In genomic region chr19:48873476-48874308, GRCh38 we compare ENCODE assay signal across 6 cellular contexts. TPM values are rescaled to one million over a fixed set of nuclear protein-coding genes. Genes with fewer than 3 reads are reported as not detected.
DNase-seq lines count a peak whose midpoint lies in the region; ATAC-seq and TF ChIP-seq lines count a peak whose summit lies in the region.

No MANE protein-coding gene starts in this region.

- TF ChIP-seq POLR2A in Peyer's patch (IDR thresholded peaks at IDR 0.05) = no peak
- TF ChIP-seq POLR2A in gastroesophageal sphincter (IDR thresholded peaks at IDR 0.05) = no peak

- DNase-seq in Peyer's patch = no peak

- TF ChIP-seq CTCF in 22Rv1 (IDR thresholded peaks at IDR 0.05) (no peak), Peyer's patch (IDR thresholded peaks at IDR 0.05) (no peak), gastroesophageal sphincter (IDR thresholded peaks at IDR 0.05) (no peak)

- no peaks in the 10 kb centered on the region for H3K9me3 ChIP-seq in Peyer's patch
- no peaks in the 10 kb centered on the region for H3K9me3 ChIP-seq in gastroesophageal sphincter

- peak overlapping the region; percentile 75 to 95 (median 83) for H3K4me3 ChIP-seq in Peyer's patch
- peak overlapping the region; percentile 86 to 99 for H3K4me3 ChIP-seq in gastroesophageal sphincter

- TF ChIP-seq EP300 in gastroesophageal sphincter (IDR thresholded peaks at IDR 0.05) = no peak

- H3K27me3 ChIP-seq in Peyer's patch (no peaks in the 10 kb centered on the region), gastroesophageal sphincter (no peaks in the 10 kb centered on the region)

- H3K27ac ChIP-seq in 22Rv1 (peak overlapping the region; percentile 95), Peyer's patch (peak overlapping the region; percentile 98 to 100 (median 100)), gastroesophageal sphincter (peak overlapping the region; percentile 95 to 100 (median 98)), temporal lobe (ENCODE audit: low read depth, low read length) (peak overlapping the region; percentile 99)

- peaks cover 0 to 55% (median 0%) of the 10 kb centered on the region in 3 donors for H3K36me3 ChIP-seq in Peyer's patch
- H3K36me3 ChIP-seq in gastroesophageal sphincter = peaks cover 0 to 56% of the 10 kb centered on the region in 2 donors

- H3K4me1 ChIP-seq in Peyer's patch = peaks cover 4 to 35% (median 22%) of the 10 kb centered on the region in 4 donors
- peaks cover 0 to 72% (median 20%) of the 10 kb centered on the region in 3 donors for H3K4me1 ChIP-seq in gastroesophageal sphincter

- WGBS in gastroesophageal sphincter (ENCODE audit: low coverage in 1 of 2), 2 donors = 12 to 17% methylated on average over 7 of the region's 14 CpGs

- no peak for ATAC-seq in gastroesophageal sphincter
- ATAC-seq in HG03571 (IDR thresholded peaks at IDR 0.05; ENCODE audit: unreplicated experiment) = no peak
- ATAC-seq in GM18498 (IDR thresholded peaks at IDR 0.05; ENCODE audit: unreplicated experiment) = no peak

RNA-seq across cellular contexts. Expression of gene PPP1R15A, which starts 1.5 kb away (rescaled TPM):
- total RNA-seq in Peyer's patch (100 to 1,000 TPM in 2 of 4 donors, 10 to 100 TPM in 2; 39.2 to 198 (median 80.3) TPM), gastroesophageal sphincter (10 to 100 TPM; 53.9 to 70.0 (median 60.9) TPM), temporal lobe (23.1 TPM)

RNA-seq across cellular contexts. Expression of gene PLEKHA4, which starts 5.3 kb away (rescaled TPM):
- total RNA-seq in Peyer's patch (10 to 100 TPM in 1 of 4 donors, 1 to 10 TPM in 3; 2.8 to 38.8 (median 5.9) TPM), gastroesophageal sphincter (10 to 100 TPM; 11.4 to 29.2 (median 18.1) TPM), temporal lobe (2.0 TPM)

RNA-seq across cellular contexts. Expression of gene TULP2, which starts 24.9 kb away (rescaled TPM):
- total RNA-seq in Peyer's patch (not detected), gastroesophageal sphincter (1 to 10 TPM in 1 of 4 donors, not detected in 3; 2.0 TPM), temporal lobe (not detected)

RNA-seq across cellular contexts. Expression of gene NUCB1, which starts 26.4 kb away (rescaled TPM):
- total RNA-seq in Peyer's patch (100 to 1,000 TPM; 154 to 506 (median 444) TPM), gastroesophageal sphincter (100 to 1,000 TPM; 188 to 326 (median 279) TPM), temporal lobe (45.5 TPM)

RNA-seq across cellular contexts. Expression of gene HSD17B14, which starts 37.4 kb away (rescaled TPM):
- total RNA-seq in Peyer's patch (1 to 10 TPM in 3 of 4 donors, not detected in 1; 2.0 to 8.8 (median 2.8) TPM), gastroesophageal sphincter (10 to 100 TPM in 2 of 4 donors, 1 to 10 TPM in 2; 5.3 to 12.5 (median 8.2) TPM), temporal lobe (1.7 TPM)
